In genomic region chr2:217705461-217705860, GRCh38 we compare ENCODE assay signal across 25 cellular contexts.
"Had no signal": no experiment of that assay in that cellular context is flagged by ENCODE, and none has a peak within 500 bp of the region (broad histone marks: within the 10 kb centered on the region; RNA-seq: fewer than 3 reads in every experiment).

No MANE protein-coding gene starts in this region.

- H3K4me3 Mint-ChIP-seq: dendritic cell treated with granulocyte-macrophage colony-stimulating factor and Interleukin-4, amounts not matched to agents 40 ng/mL and 50 ng/mL, for 4 days; effector memory CD8-positive, alpha-beta T cell; immature natural killer cell; stimulated activated naive B cell treated with anti-CD40 and anti-IgM and Interleukin-4, amounts not matched to agents 10 μg/mL and 1 μg/mL and 100 μg/mL, for 72 hours; stimulated activated naive CD8-positive, alpha-beta T cell treated with anti-CD3 and anti-CD28 coated beads, Interleukin-15, amount 100 ng/mL, for 72 hours had no signal

- H3K27ac ChIP-seq: neutrophil, spleen, upper lobe of left lung had no signal

- H3K9me3 Mint-ChIP-seq: dendritic cell treated with granulocyte-macrophage colony-stimulating factor and Interleukin-4, amounts not matched to agents 40 ng/mL and 50 ng/mL, for 4 days; effector memory CD8-positive, alpha-beta T cell; immature natural killer cell; stimulated activated naive B cell treated with anti-CD40 and anti-IgM and Interleukin-4, amounts not matched to agents 10 μg/mL and 1 μg/mL and 100 μg/mL, for 72 hours; stimulated activated naive CD8-positive, alpha-beta T cell treated with anti-CD3 and anti-CD28 coated beads, Interleukin-15, amount 100 ng/mL, for 72 hours had no signal

- H3K36me3 Mint-ChIP-seq: immature natural killer cell; naive B cell; stimulated activated naive B cell treated with anti-CD40 and anti-IgM and Interleukin-4, amounts not matched to agents 10 μg/mL and 1 μg/mL and 100 μg/mL, for 72 hours had no signal

- DNase-seq: effector memory CD8-positive, alpha-beta T cell; esophagus squamous epithelium; foreskin fibroblast; immature natural killer cell; kidney; left colon; left ventricle myocardium superior; mesenchymal stem cell; midbrain; naive B cell; posterior cingulate gyrus; spleen; stimulated activated CD4-positive, alpha-beta T cell treated with anti-CD3 and anti-CD28 coated beads, Interleukin-15, amount 100 ng/mL, for 24 hours; stimulated activated CD4-positive, alpha-beta T cell treated with anti-CD3 and anti-CD28 coated beads, Interleukin-1b, Interleukin-23, amount 100 ng/mL, for 48 hours; stimulated activated CD4-positive, alpha-beta T cell treated with anti-CD3 and anti-CD28 coated beads, Interleukin-4, amount 100 ng/mL, for 24 hours; stimulated activated naive B cell treated with anti-CD40 and anti-IgM and Interleukin-4, amounts not matched to agents 10 μg/mL and 1 μg/mL and 100 μg/mL, for 72 hours; stimulated activated naive CD8-positive, alpha-beta T cell treated with anti-CD3 and anti-CD28 coated beads, Interleukin-15, amount 100 ng/mL, for 72 hours; substantia nigra; upper lobe of left lung; uterus had no signal

- H3K27me3 ChIP-seq: esophagus squamous epithelium, neutrophil, upper lobe of left lung, uterus had no signal

- FAIRE-seq: colon, kidney had no signal

- H3K27ac Mint-ChIP-seq: dendritic cell treated with granulocyte-macrophage colony-stimulating factor and Interleukin-4, amounts not matched to agents 40 ng/mL and 50 ng/mL, for 4 days; effector memory CD8-positive, alpha-beta T cell; immature natural killer cell; naive B cell; stimulated activated naive B cell treated with anti-CD40 and anti-IgM and Interleukin-4, amounts not matched to agents 10 μg/mL and 1 μg/mL and 100 μg/mL, for 72 hours; stimulated activated naive CD8-positive, alpha-beta T cell treated with anti-CD3 and anti-CD28 coated beads, Interleukin-15, amount 100 ng/mL, for 72 hours had no signal

- H3K27me3 Mint-ChIP-seq: stimulated activated naive CD8-positive, alpha-beta T cell treated with anti-CD3 and anti-CD28 coated beads, Interleukin-15, amount 100 ng/mL, for 72 hours had no signal

- H3K4me3 ChIP-seq: esophagus squamous epithelium, lung, spleen, upper lobe of left lung, uterus had no signal

- H3K9me3 ChIP-seq: esophagus squamous epithelium, neutrophil, spleen, upper lobe of left lung, uterus had no signal

- H3K4me1 ChIP-seq: uterus had no signal

- H3K4me1 Mint-ChIP-seq: immature natural killer cell; naive B cell; stimulated activated naive B cell treated with anti-CD40 and anti-IgM and Interleukin-4, amounts not matched to agents 10 μg/mL and 1 μg/mL and 100 μg/mL, for 72 hours; stimulated activated naive CD8-positive, alpha-beta T cell treated with anti-CD3 and anti-CD28 coated beads, Interleukin-15, amount 100 ng/mL, for 72 hours had no signal

- ATAC-seq: effector memory CD8-positive, alpha-beta T cell; left colon; left ventricle myocardium superior; sciatic nerve; stimulated activated naive B cell treated with anti-CD40 and anti-IgM and Interleukin-4, amounts not matched to agents 10 μg/mL and 1 μg/mL and 100 μg/mL, for 72 hours; stimulated activated naive CD8-positive, alpha-beta T cell treated with anti-CD3 and anti-CD28 coated beads, Interleukin-15, amount 100 ng/mL, for 72 hours had no signal

- H3K36me3 ChIP-seq: esophagus squamous epithelium, neutrophil, spleen, upper lobe of left lung, uterus had no signal
